Comparison of ENCODE assay signal across 12 cellular contexts in the genomic region with DNA sequence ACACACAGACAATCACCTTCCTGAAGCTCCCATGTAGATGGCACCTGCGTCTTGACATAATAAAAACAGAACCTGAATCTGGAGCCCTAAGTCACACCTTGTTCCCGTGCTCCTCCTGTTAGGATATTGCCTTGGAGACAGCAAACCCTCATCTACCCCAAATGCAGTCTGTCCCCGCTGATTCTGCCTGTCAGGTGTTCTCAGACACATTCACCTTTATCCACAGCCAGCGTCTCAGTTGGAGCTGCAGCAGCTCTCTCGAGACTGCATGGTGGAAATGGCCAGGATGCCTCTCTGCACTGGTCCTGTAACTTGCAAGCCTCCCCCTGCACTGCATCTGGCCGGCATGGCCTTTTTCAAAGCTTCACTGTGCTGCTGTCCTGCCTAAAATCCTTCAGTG.
A peak's percentile ranks its signal among the peaks of the same experiment; 100 is the strongest.
DNase-seq lines count a peak whose midpoint lies in the region; TF ChIP-seq lines count a peak whose summit lies in the region.
"Had no signal": no experiment of that assay in that cellular context is flagged by ENCODE, and none has a peak within 500 bp of the region (broad histone marks: within the 10 kb centered on the region; RNA-seq: fewer than 3 reads in every experiment).

No MANE protein-coding gene starts in this region.

- H3K27ac Mint-ChIP-seq in HFFc6, result peak overlapping the region; percentile 96
- peak overlapping the region; percentile 13 to 97 (median 67) for H3K27ac Mint-ChIP-seq in nephron
- H3K27ac Mint-ChIP-seq: CD4-positive, alpha-beta T cell had no signal

- H3K36me3 Mint-ChIP-seq in HFFc6 (ENCODE audit: low read depth), result peaks cover 3% of the 10 kb centered on the region; the same call in 1 of the 2 replicates
- H3K36me3 Mint-ChIP-seq in nephron (ENCODE audit: low read depth), result no peaks in the 10 kb centered on the region

- H3K4me3 Mint-ChIP-seq in HFFc6 (no peak overlapping the region), nephron (no peak overlapping the region)
- H3K4me3 Mint-ChIP-seq: CD4-positive, alpha-beta T cell had no signal

- H3K27me3 ChIP-seq in right atrium auricular region, result no peaks in the 10 kb centered on the region
- no peaks in the 10 kb centered on the region for H3K27me3 ChIP-seq in vagina
- H3K27me3 ChIP-seq: BLaER1 treated with 17β-estradiol and CSF1 and Interleukin-3, amounts not matched to agents 10 nM and 100 nM had no signal

- H3K4me3 ChIP-seq in right atrium auricular region (no peak overlapping the region), vagina (no peak overlapping the region)
- H3K4me3 ChIP-seq: BLaER1 treated with 17β-estradiol and CSF1 and Interleukin-3, amounts not matched to agents 10 nM and 100 nM had no signal

- H3K27ac ChIP-seq in right atrium auricular region, result no peak overlapping the region
- peak overlapping the region; percentile 72 for H3K27ac ChIP-seq in vagina
- H3K27ac ChIP-seq: BLaER1 treated with 17β-estradiol and CSF1 and Interleukin-3, amounts not matched to agents 10 nM and 100 nM had no signal

- no peak for TF ChIP-seq POLR2A in vagina (IDR thresholded peaks at IDR 0.05)

- H3K4me1 Mint-ChIP-seq in HFFc6 (ENCODE audit: low read depth) (peaks cover 78% of the 10 kb centered on the region), nephron (peaks cover 66% of the 10 kb centered on the region)

- peak; percentile 39 for DNase-seq in cardiac septum (ENCODE audit: low spot score)
- DNase-seq in right atrium auricular region (ENCODE audit: low spot score), result no peak
- DNase-seq in HFFc6, result no peak
- DNase-seq in vagina (ENCODE audit: extremely low spot score in 2 of 2), result peak; percentile 69 to 94
- no peak for DNase-seq in NCI-H187 treated with DMSO at 0.1 percent for 48 hours (lab: John Stamatoyannopoulos, UW)
- DNase-seq in GM10266 (ENCODE audit: extremely low spot score), result no peak
- DNase-seq: ACHN; CD4-positive, alpha-beta T cell; DMS79; HCEC 1CT had no signal

- TF ChIP-seq CTCF in right atrium auricular region (IDR thresholded peaks at IDR 0.05) (no peak), HFFc6 (IDR thresholded peaks at IDR 0.05) (no peak), nephron (IDR thresholded peaks at IDR 0.05; ENCODE audit: unreplicated experiment in 3 of 3) (no peak), vagina (IDR thresholded peaks at IDR 0.05) (no peak), GM10266 (IDR thresholded peaks at IDR 0.05; ENCODE audit: control insufficient read depth, insufficient read depth, low read depth, missing control alignments) (no peak)

- intact Hi-C loops in cardiac septum (cut with DNase I) (loop anchor here (5.0 kb wide), 1 partner anchor 174 kb away; no protein-coding TSS in a partner anchor), vagina (cut with DNase I) (no loop called here)

- H3K36me3 ChIP-seq in right atrium auricular region (no peaks in the 10 kb centered on the region), vagina (no peaks in the 10 kb centered on the region)
- H3K36me3 ChIP-seq: BLaER1 treated with 17β-estradiol and CSF1 and Interleukin-3, amounts not matched to agents 10 nM and 100 nM had no signal

- H3K9me3 ChIP-seq in right atrium auricular region (no peaks in the 10 kb centered on the region), vagina (no peaks in the 10 kb centered on the region)
- H3K9me3 ChIP-seq: BLaER1 treated with 17β-estradiol and CSF1 and Interleukin-3, amounts not matched to agents 10 nM and 100 nM had no signal

- peaks cover 0 to 47% of the 10 kb centered on the region in 2 donors for H3K4me1 ChIP-seq in right atrium auricular region
- peaks cover 49% of the 10 kb centered on the region for H3K4me1 ChIP-seq in vagina

- H3K9me3 Mint-ChIP-seq in HFFc6, result no peaks in the 10 kb centered on the region
- H3K9me3 Mint-ChIP-seq in nephron, result no peaks in the 10 kb centered on the region
- H3K9me3 Mint-ChIP-seq: CD4-positive, alpha-beta T cell had no signal

- no peaks in the 10 kb centered on the region; the same call in 1 of the 2 replicates for H3K27me3 Mint-ChIP-seq in HFFc6 (ENCODE audit: insufficient read depth)
- H3K27me3 Mint-ChIP-seq in nephron (ENCODE audit: low read depth), result peaks cover 11% of the 10 kb centered on the region
- H3K27me3 Mint-ChIP-seq: CD4-positive, alpha-beta T cell had no signal

Comparison
In these comparisons a context has a peak if more than half of its experiments do, and no peak if none do; other contexts are left out.
1. DNase-seq: peak in cardiac septum (single experiment) and vagina (2 of 2); none in right atrium auricular region (single experiment), HFFc6 (single experiment), NCI-H187 treated with DMSO at 0.1 percent for 48 hours (single experiment) and GM10266 (single experiment).